In genomic region chr10:22552888-22553378, GRCh38 we compare ENCODE assay signal across 13 cellular contexts.
DNase-seq lines count a peak whose midpoint lies in the region; ATAC-seq and TF ChIP-seq lines count a peak whose summit lies in the region.
"Had no signal": no experiment of that assay in that cellular context is flagged by ENCODE, and none has a peak within 500 bp of the region (broad histone marks: within the 10 kb centered on the region; RNA-seq: fewer than 3 reads in every experiment).

No MANE protein-coding gene starts in this region.

- no peak overlapping the region for H2AFZ ChIP-seq in PC-3 (ENCODE audit: low read length)

- no TSS peak for BruUV-seq in PC-3 (replicated peaks; lab: Mats Ljungman, UMichigan)

- H3K9ac ChIP-seq in PC-3 (ENCODE audit: low read length): no peak overlapping the region

- peaks cover 15% of the 10 kb centered on the region for H3K4me1 Mint-ChIP-seq in activated naive CD4-positive, alpha-beta T cell treated with anti-CD3 and anti-CD28 coated beads, Interleukin-2, amount 50 U/mL, for 24 hours
- peaks cover 3% of the 10 kb centered on the region for H3K4me1 Mint-ChIP-seq in activated naive CD4-positive, alpha-beta T cell treated with anti-CD3 and anti-CD28 coated beads for 36 hours (ENCODE audit: low read depth)

- H3K4me3 ChIP-seq in PC-3 (ENCODE audit: low read length) (no peak overlapping the region), foreskin fibroblast (ENCODE audit: low read depth in 1 of 2, low read length in 2 of 2) (no peak overlapping the region)
- H3K4me3 ChIP-seq: lower lobe of right lung, upper lobe of left lung had no signal

- no peaks in the 10 kb centered on the region for H4K20me1 ChIP-seq in PC-3 (ENCODE audit: low read length)

- no peaks in the 10 kb centered on the region for H3K9me2 ChIP-seq in PC-3 (replicated peaks; ENCODE audit: low read length)

- H3K27me3 Mint-ChIP-seq in activated naive CD4-positive, alpha-beta T cell treated with anti-CD3 and anti-CD28 coated beads, Interleukin-2, amount 50 U/mL, for 24 hours: no peaks in the 10 kb centered on the region
- no peaks in the 10 kb centered on the region for H3K27me3 Mint-ChIP-seq in activated naive CD4-positive, alpha-beta T cell treated with anti-CD3 and anti-CD28 coated beads for 36 hours (ENCODE audit: low read depth)
- H3K27me3 Mint-ChIP-seq: T-helper 17 cell had no signal

- no peaks in the 10 kb centered on the region for H3F3A ChIP-seq in PC-3 (ENCODE audit: low read length, unreplicated experiment)

- POLR2A ChIA-PET in PC-3 (lab: Charles Lee; ENCODE audit: unreplicated experiment): no interaction called here

- no peaks in the 10 kb centered on the region for H3K9me3 ChIP-seq in PC-3 (ENCODE audit: low read length)
- H3K9me3 ChIP-seq: lower lobe of right lung, upper lobe of left lung had no signal

- CTCF ChIA-PET in activated naive CD4-positive, alpha-beta T cell treated with anti-CD3 and anti-CD28 coated beads for 36 hours (lab: Charles Lee): interaction anchor here (0.7 to 1.4 kb wide), 2 partner anchors 382 to 436 kb away, joined by 3 to 5 read pairs; no protein-coding TSS in a partner anchor
- CTCF ChIA-PET in PC-3 (lab: Charles Lee): no interaction called here

- H3K4me2 ChIP-seq in PC-3 (ENCODE audit: low read length): no peak overlapping the region

- ATAC-seq in PC-3 (peak; percentile 66), GM18861 (IDR thresholded peaks at IDR 0.05; ENCODE audit: unreplicated experiment) (no peak), GM19455 (IDR thresholded peaks at IDR 0.05; ENCODE audit: unreplicated experiment) (no peak)
- ATAC-seq: T-helper 17 cell had no signal

- H3K36me3 ChIP-seq in PC-3 (ENCODE audit: low read depth, low read length): 0 out of 2 replicates have a peak, but pooled peaks cover 4% of the 10 kb centered on the region

- no peaks in the 10 kb centered on the region for H3K27me3 ChIP-seq in PC-3 (ENCODE audit: low read length)
- H3K27me3 ChIP-seq: upper lobe of left lung had no signal

- H3K36me3 Mint-ChIP-seq in activated naive CD4-positive, alpha-beta T cell treated with anti-CD3 and anti-CD28 coated beads, Interleukin-2, amount 50 U/mL, for 24 hours: peaks cover 2% of the 10 kb centered on the region
- H3K36me3 Mint-ChIP-seq in activated naive CD4-positive, alpha-beta T cell treated with anti-CD3 and anti-CD28 coated beads for 36 hours (ENCODE audit: low read depth): peaks cover 18% of the 10 kb centered on the region

- no peak overlapping the region for H3K27ac ChIP-seq in PC-3 (ENCODE audit: low read length)
- H3K27ac ChIP-seq: lower lobe of right lung, upper lobe of left lung had no signal

- H3K27ac Mint-ChIP-seq in activated naive CD4-positive, alpha-beta T cell treated with anti-CD3 and anti-CD28 coated beads, Interleukin-2, amount 50 U/mL, for 24 hours: peak overlapping the region; percentile 8
- H3K27ac Mint-ChIP-seq in activated naive CD4-positive, alpha-beta T cell treated with anti-CD3 and anti-CD28 coated beads for 36 hours: no peak overlapping the region
- H3K27ac Mint-ChIP-seq: T-helper 17 cell had no signal

- TF ChIP-seq CTCF in PC-3 (conservative IDR thresholded peaks at IDR 0.05; ENCODE audit: low read depth, low read length) (no peak), foreskin fibroblast (IDR thresholded peaks at IDR 0.05; ENCODE audit: low read depth, low read length) (no peak)

- no peak overlapping the region for H3K4me3 Mint-ChIP-seq in activated naive CD4-positive, alpha-beta T cell treated with anti-CD3 and anti-CD28 coated beads, Interleukin-2, amount 50 U/mL, for 24 hours
- H3K4me3 Mint-ChIP-seq in activated naive CD4-positive, alpha-beta T cell treated with anti-CD3 and anti-CD28 coated beads for 36 hours: no peak overlapping the region
- H3K4me3 Mint-ChIP-seq: T-helper 17 cell had no signal

- intact Hi-C loops in activated naive CD4-positive, alpha-beta T cell treated with anti-CD3 and anti-CD28 coated beads for 36 hours (cut with micrococcal nuclease): loop anchor here (5.0 kb wide), 1 partner anchor 514 kb away; no protein-coding TSS in a partner anchor
- intact Hi-C loops in PC-3 (cut with micrococcal nuclease): loop anchor here (5.0 kb wide), 1 partner anchor 116 kb away; no protein-coding TSS in a partner anchor

- no peaks in the 10 kb centered on the region; the same call in 1 of the 2 replicates for H3K4me1 ChIP-seq in PC-3 (ENCODE audit: insufficient read depth, low read length)
- H3K4me1 ChIP-seq: lower lobe of right lung had no signal

- H3K9me3 Mint-ChIP-seq in activated naive CD4-positive, alpha-beta T cell treated with anti-CD3 and anti-CD28 coated beads, Interleukin-2, amount 50 U/mL, for 24 hours: no peaks in the 10 kb centered on the region
- H3K9me3 Mint-ChIP-seq in activated naive CD4-positive, alpha-beta T cell treated with anti-CD3 and anti-CD28 coated beads for 36 hours: no peaks in the 10 kb centered on the region

- no peak for DNase-seq in activated naive CD4-positive, alpha-beta T cell treated with anti-CD3 and anti-CD28 coated beads for 36 hours
- DNase-seq in PC-3: peak; percentile 18
- DNase-seq in foreskin fibroblast: peak; percentile 61 to 76
- DNase-seq in stromal cell of bone marrow (ENCODE audit: low read depth): peak; percentile 17
- no peak for DNase-seq in activated T-cell treated with anti-CD3 and anti-CD28 coated beads for 4 hours
- DNase-seq: activated naive CD4-positive, alpha-beta T cell treated with anti-CD3 and anti-CD28 coated beads, Interleukin-2, amount 50 U/mL, for 16 hours; lower lobe of right lung; NCI-H1048; T-helper 17 cell had no signal

- no peaks in the 10 kb centered on the region for H3K79me2 ChIP-seq in PC-3 (ENCODE audit: low read length)

Comparison
In these comparisons a context has a peak if more than half of its experiments do, and no peak if none do; other contexts are left out.
1. DNase-seq: peak in PC-3 (single experiment), foreskin fibroblast (2 of 2) and stromal cell of bone marrow (single experiment); none in activated naive CD4-positive, alpha-beta T cell treated with anti-CD3 and anti-CD28 coated beads for 36 hours (single experiment) and activated T-cell treated with anti-CD3 and anti-CD28 coated beads for 4 hours (single experiment).